In the genomic region with DNA sequence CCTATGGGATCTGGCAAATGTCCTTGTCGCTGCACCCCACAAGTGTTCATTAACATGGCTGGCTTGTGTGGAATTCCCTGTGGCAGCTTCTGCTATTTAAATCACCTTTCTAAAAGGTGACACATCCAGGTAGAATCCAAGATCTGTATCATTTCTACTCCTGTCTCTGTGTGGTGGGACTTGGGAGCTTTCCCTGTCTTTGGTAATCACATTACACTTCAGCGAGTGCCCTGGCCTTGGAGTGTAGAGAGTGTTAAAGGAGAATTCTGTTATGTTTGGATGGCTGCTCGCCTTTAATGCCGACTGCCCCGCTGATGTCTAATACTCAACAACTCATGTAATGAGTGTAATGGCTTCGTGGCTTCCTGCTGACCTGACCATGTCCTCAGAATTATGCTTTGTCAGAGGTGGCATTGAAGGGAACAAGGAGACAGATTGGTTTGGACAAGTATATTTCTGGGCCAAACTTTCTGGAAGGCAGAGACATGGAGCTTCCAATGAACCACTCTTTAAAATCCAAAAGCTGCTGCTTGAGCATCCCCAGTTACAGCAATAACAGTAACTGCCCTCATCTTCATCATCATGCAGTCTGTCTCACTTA, we compare ENCODE assay signal across 15 cellular contexts.
DNase-seq lines count a peak whose midpoint lies in the region; TF ChIP-seq lines count a peak whose summit lies in the region.
"Had no signal": no experiment of that assay in that cellular context is flagged by ENCODE, and none has a peak within 500 bp of the region (broad histone marks: within the 10 kb centered on the region; RNA-seq: fewer than 3 reads in every experiment).

No MANE protein-coding gene starts in this region.

- intact Hi-C loops in CD4-positive, alpha-beta memory T cell (cut with micrococcal nuclease): no loop called here
- intact Hi-C loops in spleen (cut with DNase I; ENCODE audit: low total_unique reads): no loop called here

- H3K36me3 Mint-ChIP-seq in CD4-positive, alpha-beta memory T cell: no peaks in the 10 kb centered on the region
- H3K36me3 Mint-ChIP-seq: CD8-positive, alpha-beta T cell had no signal

- H3K27me3 Mint-ChIP-seq in CD4-positive, alpha-beta memory T cell: no peaks in the 10 kb centered on the region

- no peaks in the 10 kb centered on the region for H3K27me3 ChIP-seq in CD4-positive, alpha-beta memory T cell (ENCODE audit: insufficient read depth, low read length)
- H3K27me3 ChIP-seq in spleen (replicated peaks in 1 of 7): no peaks in the 10 kb centered on the region
- H3K27me3 ChIP-seq: BE2C had no signal

- CTCF ChIA-PET in CD4-positive, alpha-beta memory T cell (lab: Charles Lee; ENCODE audit: partially characterized antibody): no interaction called here

- no peaks in the 10 kb centered on the region for H3K9me3 ChIP-seq in CD4-positive, alpha-beta memory T cell (ENCODE audit: control insufficient read depth in 1 of 2, low read length in 2 of 2)
- H3K9me3 ChIP-seq in spleen: peaks cover 0 to 8% (median 0%) of the 10 kb centered on the region in 8 donors
- H3K9me3 ChIP-seq: A549, BE2C had no signal

- no peaks in the 10 kb centered on the region for H3K4me1 ChIP-seq in CD4-positive, alpha-beta memory T cell (ENCODE audit: insufficient read depth, low read length)
- peaks cover 0 to 5% (median 2%) of the 10 kb centered on the region in 6 donors for H3K4me1 ChIP-seq in spleen
- H3K4me1 ChIP-seq: A549, BE2C had no signal

- TF ChIP-seq POLR2A in spleen (IDR thresholded peaks at IDR 0.05): no peak

- TF ChIP-seq CTCF in retinal pigment epithelial cell (conservative IDR thresholded peaks at IDR 0.05; ENCODE audit: low read depth, low read length) (no peak), spleen (IDR thresholded peaks at IDR 0.05 in 8 of 11, conservative IDR thresholded peaks at IDR 0.05 in 3 of 11) (no peak)

- H3K4me3 ChIP-seq in retinal pigment epithelial cell (ENCODE audit: low read length) (no peak overlapping the region), spleen (no peak overlapping the region)
- no peak overlapping the region for H3K4me3 ChIP-seq in CD4-positive, alpha-beta memory T cell (ENCODE audit: low read length in 2 of 2)
- H3K4me3 ChIP-seq: A549, GM23338 had no signal

- H3K27ac ChIP-seq in CD4-positive, alpha-beta memory T cell (ENCODE audit: low read depth, low read length): no peak overlapping the region
- H3K27ac ChIP-seq in spleen: no peak overlapping the region
- H3K27ac ChIP-seq: A549, C4-2B had no signal

- WGBS in spleen, 5 donors: 70 to 82% (median 76%) methylated on average over 6 of the region's 6 CpGs

- H3K4me1 Mint-ChIP-seq in CD4-positive, alpha-beta memory T cell: no peaks in the 10 kb centered on the region

- DNase-seq in SW480 (ENCODE audit: low spot score) (peak; percentile 18), kidney tubule cell (ENCODE audit: low spot score) (peak; percentile 68), retinal pigment epithelial cell (ENCODE audit: low read depth) (peak; percentile 20), SHP77 treated with DMSO at 0.1 percent for 48 hours (lab: John Stamatoyannopoulos, UW) (no peak), spleen (no peak)
- no peak for DNase-seq in CD4-positive, alpha-beta memory T cell
- DNase-seq: BE2C; CD8-positive, alpha-beta T cell; COR-L47; DND-41; GDM1; H7 had no signal

- no peak overlapping the region for H3K4me3 Mint-ChIP-seq in CD4-positive, alpha-beta memory T cell
- H3K4me3 Mint-ChIP-seq: CD8-positive, alpha-beta T cell; GM23338 had no signal

- no peak overlapping the region for H3K27ac Mint-ChIP-seq in CD4-positive, alpha-beta memory T cell
- H3K27ac Mint-ChIP-seq: CD8-positive, alpha-beta T cell; GM23338 had no signal

- H3K36me3 ChIP-seq in CD4-positive, alpha-beta memory T cell (ENCODE audit: insufficient read depth, low read length): no peaks in the 10 kb centered on the region
- H3K36me3 ChIP-seq in spleen: no peaks in the 10 kb centered on the region
- H3K36me3 ChIP-seq: BE2C had no signal

- H3K9me3 Mint-ChIP-seq in CD4-positive, alpha-beta memory T cell: peaks cover 0 to 13% (median 6%) of the 10 kb centered on the region in 8 donors
- H3K9me3 Mint-ChIP-seq: CD8-positive, alpha-beta T cell; GM23338 had no signal

- POLR2A ChIA-PET in CD4-positive, alpha-beta memory T cell (lab: Charles Lee; ENCODE audit: partially characterized antibody): no interaction called here

Comparison
In these comparisons a context has a peak if more than half of its experiments do, and no peak if none do; other contexts are left out.
1. DNase-seq: peak in SW480 (single experiment), kidney tubule cell (single experiment) and retinal pigment epithelial cell (single experiment); none in CD4-positive, alpha-beta memory T cell (0 of 5), SHP77 treated with DMSO at 0.1 percent for 48 hours (single experiment) and spleen (single experiment).